In genomic region chr3:126125781-126126251, GRCh38 we compare ENCODE assay signal across 26 cellular contexts. TPM values are rescaled to one million over a fixed set of nuclear protein-coding genes. Genes with fewer than 3 reads are reported as not detected.
DNase-seq lines count a peak whose midpoint lies in the region; ATAC-seq, FAIRE-seq and TF ChIP-seq lines count a peak whose summit lies in the region.
"Had no signal": no experiment of that assay in that cellular context is flagged by ENCODE, and none has a peak within 500 bp of the region (broad histone marks: within the 10 kb centered on the region; RNA-seq: fewer than 3 reads in every experiment).

No MANE protein-coding gene starts in this region.

- intact Hi-C loops in pancreas (cut with DNase I) = no loop called here

- H3K36me3 Mint-ChIP-seq in type B pancreatic cell = no peaks in the 10 kb centered on the region
- H3K36me3 Mint-ChIP-seq in glutamatergic neuron (ENCODE audit: unreplicated experiment) = no peaks in the 10 kb centered on the region

- H3K36me3 ChIP-seq in pancreas = no peaks in the 10 kb centered on the region
- no peaks in the 10 kb centered on the region for H3K36me3 ChIP-seq in brain microvascular endothelial cell (replicated peaks)
- H3K36me3 ChIP-seq: BE2C had no signal

- H3K4me3 ChIP-seq in coronary artery = no peak overlapping the region
- H3K4me3 ChIP-seq in pancreas = no peak overlapping the region
- no peak overlapping the region for H3K4me3 ChIP-seq in brain microvascular endothelial cell (ENCODE audit: low read depth, low read length)
- H3K4me3 ChIP-seq: GM23248 had no signal

- no peaks in the 10 kb centered on the region for H3K27me3 ChIP-seq in pancreas
- H3K27me3 ChIP-seq in brain microvascular endothelial cell (replicated peaks) = no peaks in the 10 kb centered on the region
- H3K27me3 ChIP-seq: BE2C had no signal

- in situ Hi-C loops in brain microvascular endothelial cell (cut with HindIII; ENCODE audit: low pct_ligation_motif_present, low sequenced_read_pairs) = no loop called here

- no peak for ATAC-seq in pancreas
- no peak for ATAC-seq in GM21528 (IDR thresholded peaks at IDR 0.05; ENCODE audit: low FRiP score, unreplicated experiment)
- ATAC-seq: stimulated activated naive CD8-positive, alpha-beta T cell treated with anti-CD3 and anti-CD28 coated beads, Interleukin-15, amount 100 ng/mL, for 72 hours; T-helper 17 cell had no signal

- no peak for FAIRE-seq in pancreas (lab: Jason Lieb, UNC)
- FAIRE-seq: G401.6, keratinocyte had no signal

- no peaks in the 10 kb centered on the region for H3K4me1 ChIP-seq in pancreas
- H3K4me1 ChIP-seq: BE2C had no signal

- peak; percentile 43 for DNase-seq in activated effector memory CD4-positive, alpha-beta T cell treated with anti-CD3 and anti-CD28 coated beads, Interleukin-2, amount 50 U/mL, for 16 hours
- DNase-seq in activated effector memory CD4-positive, alpha-beta T cell treated with Interleukin-2 at 50 U/mL for 16 hours = no peak
- DNase-seq in coronary artery (ENCODE audit: low spot score) (peak; percentile 52), pancreas (peak in 4 of 6 donors; percentile 4 to 28 (median 5)), type B pancreatic cell (ENCODE audit: extremely low spot score, unreplicated experiment) (no peak), glutamatergic neuron (no peak), brain microvascular endothelial cell (no peak)
- DNase-seq: BE2C; caudate nucleus; dermis blood vessel endothelial cell; DMS153; GM23248; NCI-H1105 treated with DMSO at 0.1 percent for 48 hours; NCI-H2029; NCI-H2227 treated with DMSO at 0.1 percent for 48 hours; NCI-H748 treated with DMSO at 0.1 percent for 48 hours; occipital lobe; stimulated activated CD4-positive, alpha-beta T cell treated with anti-CD3 and anti-CD28 coated beads, Interleukin-12 subunit alpha, Interleukin-12 subunit beta, amount 100 ng/mL, for 4 hours; stimulated activated CD4-positive, alpha-beta T cell treated with anti-CD3 and anti-CD28 coated beads, Interleukin-4, amount 100 ng/mL, for 4 hours; stimulated activated naive CD8-positive, alpha-beta T cell treated with anti-CD3 and anti-CD28 coated beads, Interleukin-15, amount 100 ng/mL, for 72 hours had no signal

- no peaks in the 10 kb centered on the region for H3K27me3 Mint-ChIP-seq in type B pancreatic cell
- peaks cover 2% of the 10 kb centered on the region for H3K27me3 Mint-ChIP-seq in glutamatergic neuron (ENCODE audit: unreplicated experiment)

- no peaks in the 10 kb centered on the region for H3K9me3 ChIP-seq in pancreas
- H3K9me3 ChIP-seq: BE2C, SK-N-SH had no signal

- no peak overlapping the region for H3K27ac ChIP-seq in coronary artery
- H3K27ac ChIP-seq in pancreas = no peak overlapping the region
- H3K27ac ChIP-seq in brain microvascular endothelial cell = no peak overlapping the region
- H3K27ac ChIP-seq: GM23248 had no signal

- 50 to 95% methylated on average over 2 of the region's 2 CpGs for WGBS in pancreas, 2 donors

- H3K4me1 Mint-ChIP-seq in type B pancreatic cell (ENCODE audit: unreplicated experiment) (no peaks in the 10 kb centered on the region), glutamatergic neuron (ENCODE audit: low read depth, unreplicated experiment) (peaks cover 5% of the 10 kb centered on the region)
- H3K4me1 Mint-ChIP-seq: stimulated activated naive CD8-positive, alpha-beta T cell treated with anti-CD3 and anti-CD28 coated beads, Interleukin-15, amount 100 ng/mL, for 72 hours; T-helper 17 cell had no signal

- H3K9me3 Mint-ChIP-seq in type B pancreatic cell = no peaks in the 10 kb centered on the region
- H3K9me3 Mint-ChIP-seq in glutamatergic neuron (ENCODE audit: unreplicated experiment) = peaks cover 10% of the 10 kb centered on the region
- H3K9me3 Mint-ChIP-seq: stimulated activated naive CD8-positive, alpha-beta T cell treated with anti-CD3 and anti-CD28 coated beads, Interleukin-15, amount 100 ng/mL, for 72 hours had no signal

- TF ChIP-seq CTCF in coronary artery (IDR thresholded peaks at IDR 0.05) (no peak), pancreas (IDR thresholded peaks at IDR 0.05) (no peak), type B pancreatic cell (conservative IDR thresholded peaks at IDR 0.05) (no peak), glutamatergic neuron (IDR thresholded peaks at IDR 0.05; ENCODE audit: partially characterized antibody, unreplicated experiment) (no peak), brain microvascular endothelial cell (IDR thresholded peaks at IDR 0.05; ENCODE audit: low read depth, low read length, missing control alignments) (no peak)

- H3K4me3 Mint-ChIP-seq in type B pancreatic cell (peak overlapping the region; percentile 22), glutamatergic neuron (ENCODE audit: unreplicated experiment) (no peak overlapping the region)
- H3K4me3 Mint-ChIP-seq: stimulated activated naive CD8-positive, alpha-beta T cell treated with anti-CD3 and anti-CD28 coated beads, Interleukin-15, amount 100 ng/mL, for 72 hours; T-helper 17 cell had no signal

- no peak overlapping the region for H3K27ac Mint-ChIP-seq in type B pancreatic cell
- no peak overlapping the region for H3K27ac Mint-ChIP-seq in glutamatergic neuron (ENCODE audit: unreplicated experiment)
- H3K27ac Mint-ChIP-seq: stimulated activated naive CD8-positive, alpha-beta T cell treated with anti-CD3 and anti-CD28 coated beads, Interleukin-15, amount 100 ng/mL, for 72 hours; T-helper 17 cell had no signal

RNA-seq across cellular contexts. Expression of gene SLC41A3, which starts 41.9 kb away (rescaled TPM):
- total RNA-seq in pancreas = 10 to 100 TPM; 25.1 to 38.1 (median 31.1) TPM
- 10 to 100 TPM; 19.4 to 33.0 TPM for polyA plus RNA-seq in pancreas
- 53.6 and 56.4 TPM in 2 replicates for total RNA-seq in type B pancreatic cell (ENCODE audit: low replicate concordance)
- 38.6 TPM for total RNA-seq in glutamatergic neuron (ENCODE audit: unreplicated experiment)

RNA-seq across cellular contexts. Expression of gene ALDH1L1, which starts 54.6 kb away (rescaled TPM):
- total RNA-seq in pancreas (10 to 100 TPM; 15.4 to 46.3 (median 33.7) TPM), type B pancreatic cell (ENCODE audit: low replicate concordance) (5.0 and 10.2 TPM in 2 replicates), glutamatergic neuron (ENCODE audit: unreplicated experiment) (not detected)
- 10 to 100 TPM; 38.8 to 44.0 TPM for polyA plus RNA-seq in pancreas
- total RNA-seq: dermis blood vessel endothelial cell, fibroblast of lung, GM23248, T-helper 17 cell had no signal
- polyA plus RNA-seq: fibroblast of lung, GM23248, SK-N-SH had no signal

Comparison
In these comparisons a context has a peak if more than half of its experiments do, and no peak if none do; other contexts are left out.
1. DNase-seq: peak in activated effector memory CD4-positive, alpha-beta T cell treated with anti-CD3 and anti-CD28 coated beads, Interleukin-2, amount 50 U/mL, for 16 hours (single experiment), coronary artery (single experiment) and pancreas (4 of 6); none in activated effector memory CD4-positive, alpha-beta T cell treated with Interleukin-2 at 50 U/mL for 16 hours (single experiment), type B pancreatic cell (single experiment), glutamatergic neuron (single experiment) and brain microvascular endothelial cell (single experiment).